ENCODE assay signal across 1 cellular context in the genomic region with DNA sequence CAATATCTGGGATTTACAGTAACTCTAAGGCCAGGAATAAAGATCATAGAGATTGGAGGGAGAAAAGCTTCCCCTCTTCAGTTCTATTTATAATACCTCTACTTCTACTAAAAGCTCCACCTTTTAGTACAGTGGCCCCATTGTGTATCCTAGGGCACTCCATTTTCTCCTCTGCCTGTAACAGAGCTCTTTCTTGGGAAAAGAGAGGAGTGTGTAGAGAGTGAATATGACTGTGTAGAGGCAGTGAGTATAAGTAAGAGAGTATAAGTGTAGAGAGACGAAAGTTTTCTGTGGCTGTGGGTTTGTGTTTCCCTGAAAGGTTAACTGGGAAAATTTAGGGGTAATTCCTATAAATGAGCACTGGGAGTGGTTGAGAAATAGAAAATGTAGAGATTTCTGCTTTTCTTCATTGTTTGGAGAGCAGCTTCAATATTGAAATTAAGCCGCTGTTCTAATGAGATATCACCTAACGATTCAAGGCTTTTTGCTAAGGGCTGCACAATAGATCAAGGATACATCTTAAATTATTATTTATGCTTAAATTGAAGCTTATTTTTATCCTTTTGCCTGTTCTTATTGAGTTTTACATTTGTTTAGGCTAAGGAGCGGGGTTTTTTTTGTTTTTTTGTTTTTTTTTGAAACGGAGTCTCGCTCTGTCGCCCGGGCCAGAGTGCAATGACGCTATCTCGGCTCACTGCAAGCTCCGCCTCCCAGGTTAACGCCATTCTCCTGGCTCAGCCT.
TF ChIP-seq lines count a peak whose summit lies in the region.

No MANE protein-coding gene starts in this region.

TF ChIP-seq in GM23338, 12 proteins besides CTCF, POLR2A, EP300 and RAD21 (continued from another document):
- TF ChIP-seq, protein P1, sequence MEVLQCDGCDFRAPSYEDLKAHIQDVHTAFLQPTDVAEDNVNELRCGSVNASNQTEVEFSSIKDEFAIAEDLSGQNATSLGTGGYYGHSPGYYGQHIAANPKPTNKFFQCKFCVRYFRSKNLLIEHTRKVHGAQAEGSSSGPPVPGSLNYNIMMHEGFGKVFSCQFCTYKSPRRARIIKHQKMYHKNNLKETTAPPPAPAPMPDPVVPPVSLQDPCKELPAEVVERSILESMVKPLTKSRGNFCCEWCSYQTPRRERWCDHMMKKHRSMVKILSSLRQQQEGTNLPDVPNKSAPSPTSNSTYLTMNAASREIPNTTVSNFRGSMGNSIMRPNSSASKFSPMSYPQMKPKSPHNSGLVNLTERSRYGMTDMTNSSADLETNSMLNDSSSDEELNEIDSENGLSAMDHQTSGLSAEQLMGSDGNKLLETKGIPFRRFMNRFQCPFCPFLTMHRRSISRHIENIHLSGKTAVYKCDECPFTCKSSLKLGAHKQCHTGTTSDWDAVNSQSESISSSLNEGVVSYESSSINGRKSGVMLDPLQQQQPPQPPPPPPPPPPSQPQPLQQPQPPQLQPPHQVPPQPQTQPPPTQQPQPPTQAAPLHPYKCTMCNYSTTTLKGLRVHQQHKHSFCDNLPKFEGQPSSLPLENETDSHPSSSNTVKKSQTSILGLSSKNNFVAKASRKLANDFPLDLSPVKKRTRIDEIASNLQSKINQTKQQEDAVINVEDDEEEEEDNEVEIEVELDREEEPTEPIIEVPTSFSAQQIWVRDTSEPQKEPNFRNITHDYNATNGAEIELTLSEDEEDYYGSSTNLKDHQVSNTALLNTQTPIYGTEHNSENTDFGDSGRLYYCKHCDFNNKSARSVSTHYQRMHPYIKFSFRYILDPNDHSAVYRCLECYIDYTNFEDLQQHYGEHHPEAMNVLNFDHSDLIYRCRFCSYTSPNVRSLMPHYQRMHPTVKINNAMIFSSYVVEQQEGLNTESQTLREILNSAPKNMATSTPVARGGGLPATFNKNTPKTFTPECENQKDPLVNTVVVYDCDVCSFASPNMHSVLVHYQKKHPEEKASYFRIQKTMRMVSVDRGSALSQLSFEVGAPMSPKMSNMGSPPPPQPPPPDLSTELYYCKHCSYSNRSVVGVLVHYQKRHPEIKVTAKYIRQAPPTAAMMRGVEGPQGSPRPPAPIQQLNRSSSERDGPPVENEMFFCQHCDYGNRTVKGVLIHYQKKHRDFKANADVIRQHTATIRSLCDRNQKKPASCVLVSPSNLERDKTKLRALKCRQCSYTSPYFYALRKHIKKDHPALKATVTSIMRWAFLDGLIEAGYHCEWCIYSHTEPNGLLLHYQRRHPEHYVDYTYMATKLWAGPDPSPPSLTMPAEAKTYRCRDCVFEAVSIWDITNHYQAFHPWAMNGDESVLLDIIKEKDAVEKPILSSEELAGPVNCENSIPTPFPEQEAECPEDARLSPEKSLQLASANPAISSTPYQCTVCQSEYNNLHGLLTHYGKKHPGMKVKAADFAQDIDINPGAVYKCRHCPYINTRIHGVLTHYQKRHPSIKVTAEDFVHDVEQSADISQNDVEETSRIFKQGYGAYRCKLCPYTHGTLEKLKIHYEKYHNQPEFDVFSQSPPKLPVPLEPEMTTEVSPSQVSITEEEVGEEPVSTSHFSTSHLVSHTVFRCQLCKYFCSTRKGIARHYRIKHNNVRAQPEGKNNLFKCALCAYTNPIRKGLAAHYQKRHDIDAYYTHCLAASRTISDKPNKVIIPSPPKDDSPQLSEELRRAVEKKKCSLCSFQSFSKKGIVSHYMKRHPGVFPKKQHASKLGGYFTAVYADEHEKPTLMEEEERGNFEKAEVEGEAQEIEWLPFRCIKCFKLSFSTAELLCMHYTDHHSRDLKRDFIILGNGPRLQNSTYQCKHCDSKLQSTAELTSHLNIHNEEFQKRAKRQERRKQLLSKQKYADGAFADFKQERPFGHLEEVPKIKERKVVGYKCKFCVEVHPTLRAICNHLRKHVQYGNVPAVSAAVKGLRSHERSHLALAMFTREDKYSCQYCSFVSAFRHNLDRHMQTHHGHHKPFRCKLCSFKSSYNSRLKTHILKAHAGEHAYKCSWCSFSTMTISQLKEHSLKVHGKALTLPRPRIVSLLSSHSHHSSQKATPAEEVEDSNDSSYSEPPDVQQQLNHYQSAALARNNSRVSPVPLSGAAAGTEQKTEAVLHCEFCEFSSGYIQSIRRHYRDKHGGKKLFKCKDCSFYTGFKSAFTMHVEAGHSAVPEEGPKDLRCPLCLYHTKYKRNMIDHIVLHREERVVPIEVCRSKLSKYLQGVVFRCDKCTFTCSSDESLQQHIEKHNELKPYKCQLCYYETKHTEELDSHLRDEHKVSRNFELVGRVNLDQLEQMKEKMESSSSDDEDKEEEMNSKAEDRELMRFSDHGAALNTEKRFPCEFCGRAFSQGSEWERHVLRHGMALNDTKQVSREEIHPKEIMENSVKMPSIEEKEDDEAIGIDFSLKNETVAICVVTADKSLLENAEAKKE (CRISPR knock-in tag; IDR thresholded peaks at IDR 0.05), result no peak
- TF ChIP-seq EZH2phosphoT487 (IDR thresholded peaks at IDR 0.05; ENCODE audit: unreplicated experiment) (no peak), JUNB (IDR thresholded peaks at IDR 0.05; ENCODE audit: unreplicated experiment) (no peak), STAT1 (IDR thresholded peaks at IDR 0.05; ENCODE audit: unreplicated experiment) (no peak), EZH2 (IDR thresholded peaks at IDR 0.05; ENCODE audit: low read depth, unreplicated experiment) (no peak)
- TF ChIP-seq, protein P2, sequence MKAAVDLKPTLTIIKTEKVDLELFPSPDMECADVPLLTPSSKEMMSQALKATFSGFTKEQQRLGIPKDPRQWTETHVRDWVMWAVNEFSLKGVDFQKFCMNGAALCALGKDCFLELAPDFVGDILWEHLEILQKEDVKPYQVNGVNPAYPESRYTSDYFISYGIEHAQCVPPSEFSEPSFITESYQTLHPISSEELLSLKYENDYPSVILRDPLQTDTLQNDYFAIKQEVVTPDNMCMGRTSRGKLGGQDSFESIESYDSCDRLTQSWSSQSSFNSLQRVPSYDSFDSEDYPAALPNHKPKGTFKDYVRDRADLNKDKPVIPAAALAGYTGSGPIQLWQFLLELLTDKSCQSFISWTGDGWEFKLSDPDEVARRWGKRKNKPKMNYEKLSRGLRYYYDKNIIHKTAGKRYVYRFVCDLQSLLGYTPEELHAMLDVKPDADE (IDR thresholded peaks at IDR 0.05), result no peak
- TF ChIP-seq, protein P3, sequence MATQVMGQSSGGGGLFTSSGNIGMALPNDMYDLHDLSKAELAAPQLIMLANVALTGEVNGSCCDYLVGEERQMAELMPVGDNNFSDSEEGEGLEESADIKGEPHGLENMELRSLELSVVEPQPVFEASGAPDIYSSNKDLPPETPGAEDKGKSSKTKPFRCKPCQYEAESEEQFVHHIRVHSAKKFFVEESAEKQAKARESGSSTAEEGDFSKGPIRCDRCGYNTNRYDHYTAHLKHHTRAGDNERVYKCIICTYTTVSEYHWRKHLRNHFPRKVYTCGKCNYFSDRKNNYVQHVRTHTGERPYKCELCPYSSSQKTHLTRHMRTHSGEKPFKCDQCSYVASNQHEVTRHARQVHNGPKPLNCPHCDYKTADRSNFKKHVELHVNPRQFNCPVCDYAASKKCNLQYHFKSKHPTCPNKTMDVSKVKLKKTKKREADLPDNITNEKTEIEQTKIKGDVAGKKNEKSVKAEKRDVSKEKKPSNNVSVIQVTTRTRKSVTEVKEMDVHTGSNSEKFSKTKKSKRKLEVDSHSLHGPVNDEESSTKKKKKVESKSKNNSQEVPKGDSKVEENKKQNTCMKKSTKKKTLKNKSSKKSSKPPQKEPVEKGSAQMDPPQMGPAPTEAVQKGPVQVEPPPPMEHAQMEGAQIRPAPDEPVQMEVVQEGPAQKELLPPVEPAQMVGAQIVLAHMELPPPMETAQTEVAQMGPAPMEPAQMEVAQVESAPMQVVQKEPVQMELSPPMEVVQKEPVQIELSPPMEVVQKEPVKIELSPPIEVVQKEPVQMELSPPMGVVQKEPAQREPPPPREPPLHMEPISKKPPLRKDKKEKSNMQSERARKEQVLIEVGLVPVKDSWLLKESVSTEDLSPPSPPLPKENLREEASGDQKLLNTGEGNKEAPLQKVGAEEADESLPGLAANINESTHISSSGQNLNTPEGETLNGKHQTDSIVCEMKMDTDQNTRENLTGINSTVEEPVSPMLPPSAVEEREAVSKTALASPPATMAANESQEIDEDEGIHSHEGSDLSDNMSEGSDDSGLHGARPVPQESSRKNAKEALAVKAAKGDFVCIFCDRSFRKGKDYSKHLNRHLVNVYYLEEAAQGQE (IDR thresholded peaks at IDR 0.05; ENCODE audit: unreplicated experiment), result no peak
